In genomic region chr1:212477680-212478466, GRCh38 we compare ENCODE assay signal across 1 cellular context.
TF ChIP-seq lines count a peak whose summit lies in the region.

No MANE protein-coding gene starts in this region.

TF ChIP-seq in K562, 482 proteins besides CTCF, POLR2A, EP300 and RAD21 (continued from another document and continues in another):
- TF ChIP-seq HMGXB4 (CRISPR knock-in tag; IDR thresholded peaks at IDR 0.05), result 0 out of 2 replicates have a peak, but pooled peaks have one; percentile 39
- no peak for TF ChIP-seq SOX6 (IDR thresholded peaks at IDR 0.05)
- TF ChIP-seq, protein P1, sequence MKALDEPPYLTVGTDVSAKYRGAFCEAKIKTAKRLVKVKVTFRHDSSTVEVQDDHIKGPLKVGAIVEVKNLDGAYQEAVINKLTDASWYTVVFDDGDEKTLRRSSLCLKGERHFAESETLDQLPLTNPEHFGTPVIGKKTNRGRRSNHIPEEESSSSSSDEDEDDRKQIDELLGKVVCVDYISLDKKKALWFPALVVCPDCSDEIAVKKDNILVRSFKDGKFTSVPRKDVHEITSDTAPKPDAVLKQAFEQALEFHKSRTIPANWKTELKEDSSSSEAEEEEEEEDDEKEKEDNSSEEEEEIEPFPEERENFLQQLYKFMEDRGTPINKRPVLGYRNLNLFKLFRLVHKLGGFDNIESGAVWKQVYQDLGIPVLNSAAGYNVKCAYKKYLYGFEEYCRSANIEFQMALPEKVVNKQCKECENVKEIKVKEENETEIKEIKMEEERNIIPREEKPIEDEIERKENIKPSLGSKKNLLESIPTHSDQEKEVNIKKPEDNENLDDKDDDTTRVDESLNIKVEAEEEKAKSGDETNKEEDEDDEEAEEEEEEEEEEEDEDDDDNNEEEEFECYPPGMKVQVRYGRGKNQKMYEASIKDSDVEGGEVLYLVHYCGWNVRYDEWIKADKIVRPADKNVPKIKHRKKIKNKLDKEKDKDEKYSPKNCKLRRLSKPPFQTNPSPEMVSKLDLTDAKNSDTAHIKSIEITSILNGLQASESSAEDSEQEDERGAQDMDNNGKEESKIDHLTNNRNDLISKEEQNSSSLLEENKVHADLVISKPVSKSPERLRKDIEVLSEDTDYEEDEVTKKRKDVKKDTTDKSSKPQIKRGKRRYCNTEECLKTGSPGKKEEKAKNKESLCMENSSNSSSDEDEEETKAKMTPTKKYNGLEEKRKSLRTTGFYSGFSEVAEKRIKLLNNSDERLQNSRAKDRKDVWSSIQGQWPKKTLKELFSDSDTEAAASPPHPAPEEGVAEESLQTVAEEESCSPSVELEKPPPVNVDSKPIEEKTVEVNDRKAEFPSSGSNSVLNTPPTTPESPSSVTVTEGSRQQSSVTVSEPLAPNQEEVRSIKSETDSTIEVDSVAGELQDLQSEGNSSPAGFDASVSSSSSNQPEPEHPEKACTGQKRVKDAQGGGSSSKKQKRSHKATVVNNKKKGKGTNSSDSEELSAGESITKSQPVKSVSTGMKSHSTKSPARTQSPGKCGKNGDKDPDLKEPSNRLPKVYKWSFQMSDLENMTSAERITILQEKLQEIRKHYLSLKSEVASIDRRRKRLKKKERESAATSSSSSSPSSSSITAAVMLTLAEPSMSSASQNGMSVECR (CRISPR knock-in tag; IDR thresholded peaks at IDR 0.05), result no peak
- no peak for TF ChIP-seq NFE2 (IDR thresholded peaks at IDR 0.05; ENCODE audit: low read depth)
- TF ChIP-seq HNRNPL (IDR thresholded peaks at IDR 0.05; ENCODE audit: low read depth, low read length), result no peak
- TF ChIP-seq TBL1XR1 (IDR thresholded peaks at IDR 0.05; ENCODE audit: low read length in 2 of 2), result no peak
- TF ChIP-seq HSF4 (CRISPR knock-in tag; IDR thresholded peaks at IDR 0.05; ENCODE audit: borderline replicate concordance), result peak; percentile 97
- TF ChIP-seq ZSCAN29 (IDR thresholded peaks at IDR 0.05), result no peak
- TF ChIP-seq PCBP2 (IDR thresholded peaks at IDR 0.05; ENCODE audit: low read depth, low read length, poor library complexity, severe bottlenecking), result no peak
- TF ChIP-seq OTX1 (CRISPR knock-in tag; IDR thresholded peaks at IDR 0.05), result peak; percentile 93
- TF ChIP-seq KHSRP (IDR thresholded peaks at IDR 0.05), result no peak
- TF ChIP-seq SMAD2 (IDR thresholded peaks at IDR 0.05; ENCODE audit: low read depth, low read length), result no peak
- no peak for TF ChIP-seq MCM7 (IDR thresholded peaks at IDR 0.05)
- peak; percentile 100 for TF ChIP-seq DMBX1 (CRISPR knock-in tag; IDR thresholded peaks at IDR 0.05; ENCODE audit: borderline replicate concordance)
- TF ChIP-seq, protein P2, sequence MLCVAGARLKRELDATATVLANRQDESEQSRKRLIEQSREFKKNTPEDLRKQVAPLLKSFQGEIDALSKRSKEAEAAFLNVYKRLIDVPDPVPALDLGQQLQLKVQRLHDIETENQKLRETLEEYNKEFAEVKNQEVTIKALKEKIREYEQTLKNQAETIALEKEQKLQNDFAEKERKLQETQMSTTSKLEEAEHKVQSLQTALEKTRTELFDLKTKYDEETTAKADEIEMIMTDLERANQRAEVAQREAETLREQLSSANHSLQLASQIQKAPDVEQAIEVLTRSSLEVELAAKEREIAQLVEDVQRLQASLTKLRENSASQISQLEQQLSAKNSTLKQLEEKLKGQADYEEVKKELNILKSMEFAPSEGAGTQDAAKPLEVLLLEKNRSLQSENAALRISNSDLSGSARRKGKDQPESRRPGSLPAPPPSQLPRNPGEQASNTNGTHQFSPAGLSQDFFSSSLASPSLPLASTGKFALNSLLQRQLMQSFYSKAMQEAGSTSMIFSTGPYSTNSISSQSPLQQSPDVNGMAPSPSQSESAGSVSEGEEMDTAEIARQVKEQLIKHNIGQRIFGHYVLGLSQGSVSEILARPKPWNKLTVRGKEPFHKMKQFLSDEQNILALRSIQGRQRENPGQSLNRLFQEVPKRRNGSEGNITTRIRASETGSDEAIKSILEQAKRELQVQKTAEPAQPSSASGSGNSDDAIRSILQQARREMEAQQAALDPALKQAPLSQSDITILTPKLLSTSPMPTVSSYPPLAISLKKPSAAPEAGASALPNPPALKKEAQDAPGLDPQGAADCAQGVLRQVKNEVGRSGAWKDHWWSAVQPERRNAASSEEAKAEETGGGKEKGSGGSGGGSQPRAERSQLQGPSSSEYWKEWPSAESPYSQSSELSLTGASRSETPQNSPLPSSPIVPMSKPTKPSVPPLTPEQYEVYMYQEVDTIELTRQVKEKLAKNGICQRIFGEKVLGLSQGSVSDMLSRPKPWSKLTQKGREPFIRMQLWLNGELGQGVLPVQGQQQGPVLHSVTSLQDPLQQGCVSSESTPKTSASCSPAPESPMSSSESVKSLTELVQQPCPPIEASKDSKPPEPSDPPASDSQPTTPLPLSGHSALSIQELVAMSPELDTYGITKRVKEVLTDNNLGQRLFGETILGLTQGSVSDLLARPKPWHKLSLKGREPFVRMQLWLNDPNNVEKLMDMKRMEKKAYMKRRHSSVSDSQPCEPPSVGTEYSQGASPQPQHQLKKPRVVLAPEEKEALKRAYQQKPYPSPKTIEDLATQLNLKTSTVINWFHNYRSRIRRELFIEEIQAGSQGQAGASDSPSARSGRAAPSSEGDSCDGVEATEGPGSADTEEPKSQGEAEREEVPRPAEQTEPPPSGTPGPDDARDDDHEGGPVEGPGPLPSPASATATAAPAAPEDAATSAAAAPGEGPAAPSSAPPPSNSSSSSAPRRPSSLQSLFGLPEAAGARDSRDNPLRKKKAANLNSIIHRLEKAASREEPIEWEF (CRISPR knock-in tag; IDR thresholded peaks at IDR 0.05), result peak; percentile 99
- peak; percentile 83 for TF ChIP-seq ZNF324 (CRISPR knock-in tag; IDR thresholded peaks at IDR 0.05)
- no peak for TF ChIP-seq MYNN (IDR thresholded peaks at IDR 0.05)
- TF ChIP-seq MYNN (CRISPR knock-in tag; IDR thresholded peaks at IDR 0.05), result no peak
- TF ChIP-seq, protein P3, sequence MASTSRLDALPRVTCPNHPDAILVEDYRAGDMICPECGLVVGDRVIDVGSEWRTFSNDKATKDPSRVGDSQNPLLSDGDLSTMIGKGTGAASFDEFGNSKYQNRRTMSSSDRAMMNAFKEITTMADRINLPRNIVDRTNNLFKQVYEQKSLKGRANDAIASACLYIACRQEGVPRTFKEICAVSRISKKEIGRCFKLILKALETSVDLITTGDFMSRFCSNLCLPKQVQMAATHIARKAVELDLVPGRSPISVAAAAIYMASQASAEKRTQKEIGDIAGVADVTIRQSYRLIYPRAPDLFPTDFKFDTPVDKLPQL (IDR thresholded peaks at IDR 0.05; ENCODE audit: extremely low read depth, insufficient read length), result no peak
- no peak for TF ChIP-seq ZNF263 (CRISPR knock-in tag; IDR thresholded peaks at IDR 0.05; ENCODE audit: borderline replicate concordance)
- TF ChIP-seq POLR2AphosphoS5 (IDR thresholded peaks at IDR 0.05; ENCODE audit: control insufficient read depth, insufficient read depth, low read depth, low read length), result no peak
- no peak for TF ChIP-seq NR1H2 (CRISPR knock-in tag; IDR thresholded peaks at IDR 0.05)
- TF ChIP-seq POLR2G (IDR thresholded peaks at IDR 0.05; ENCODE audit: low read depth, low read length), result no peak
- TF ChIP-seq GTF2A2 (tag; IDR thresholded peaks at IDR 0.05), result peak; percentile 99
- TF ChIP-seq XRCC4 (IDR thresholded peaks at IDR 0.05; ENCODE audit: extremely low read depth, insufficient read depth, insufficient read length), result no peak
- TF ChIP-seq NKRF (IDR thresholded peaks at IDR 0.05; ENCODE audit: borderline replicate concordance), result no peak
- no peak for TF ChIP-seq U2AF2 (optimal IDR thresholded peaks at IDR 0.05; ENCODE audit: low read depth, low read length)
- no peak for TF ChIP-seq TAF1 (IDR thresholded peaks at IDR 0.05; ENCODE audit: control insufficient read depth, extremely low read depth, insufficient read depth, low read length, severe bottlenecking)
- no peak for TF ChIP-seq ZNF232 (CRISPR knock-in tag; IDR thresholded peaks at IDR 0.05)
- no peak for TF ChIP-seq MYBL2 (IDR thresholded peaks at IDR 0.05; ENCODE audit: low read depth)
- TF ChIP-seq MYBL2 (CRISPR knock-in tag; IDR thresholded peaks at IDR 0.05; ENCODE audit: borderline replicate concordance), result no peak
- no peak for TF ChIP-seq MAX (CRISPR knock-in tag; IDR thresholded peaks at IDR 0.05)
- TF ChIP-seq, protein P4, sequence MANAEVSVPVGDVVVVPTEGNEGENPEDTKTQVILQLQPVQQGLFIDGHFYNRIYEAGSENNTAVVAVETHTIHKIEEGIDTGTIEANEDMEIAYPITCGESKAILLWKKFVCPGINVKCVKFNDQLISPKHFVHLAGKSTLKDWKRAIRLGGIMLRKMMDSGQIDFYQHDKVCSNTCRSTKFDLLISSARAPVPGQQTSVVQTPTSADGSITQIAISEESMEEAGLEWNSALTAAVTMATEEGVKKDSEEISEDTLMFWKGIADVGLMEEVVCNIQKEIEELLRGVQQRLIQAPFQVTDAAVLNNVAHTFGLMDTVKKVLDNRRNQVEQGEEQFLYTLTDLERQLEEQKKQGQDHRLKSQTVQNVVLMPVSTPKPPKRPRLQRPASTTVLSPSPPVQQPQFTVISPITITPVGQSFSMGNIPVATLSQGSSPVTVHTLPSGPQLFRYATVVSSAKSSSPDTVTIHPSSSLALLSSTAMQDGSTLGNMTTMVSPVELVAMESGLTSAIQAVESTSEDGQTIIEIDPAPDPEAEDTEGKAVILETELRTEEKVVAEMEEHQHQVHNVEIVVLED (CRISPR knock-in tag; IDR thresholded peaks at IDR 0.05), result peak; percentile 82
- no peak for TF ChIP-seq PHF8 (IDR thresholded peaks at IDR 0.05; ENCODE audit: borderline replicate concordance, low read length)
- peak; percentile 72 for TF ChIP-seq NFIX (CRISPR knock-in tag; IDR thresholded peaks at IDR 0.05; ENCODE audit: low read depth)
- TF ChIP-seq CCAR2 (IDR thresholded peaks at IDR 0.05; ENCODE audit: low read depth, low read length), result no peak
- TF ChIP-seq BACH1 (tag; IDR thresholded peaks at IDR 0.05), result peak; percentile 97
- TF ChIP-seq CEBPG (CRISPR knock-in tag; IDR thresholded peaks at IDR 0.05), result no peak
- TF ChIP-seq CEBPG (tag; conservative IDR thresholded peaks at IDR 0.05 in 1 of 2, IDR thresholded peaks at IDR 0.05 in 1 of 2), result peak; percentile 53 to 82; a peak in 3 of 4 replicates
- no peak for TF ChIP-seq FOXJ3 (CRISPR knock-in tag; IDR thresholded peaks at IDR 0.05)
- no peak for TF ChIP-seq ZNF511 (CRISPR knock-in tag; IDR thresholded peaks at IDR 0.05)
- no peak for TF ChIP-seq RBM17 (IDR thresholded peaks at IDR 0.05; ENCODE audit: borderline replicate concordance, low read depth, low read length)
- no peak for TF ChIP-seq DNMT1 (IDR thresholded peaks at IDR 0.05)
- no peak for TF ChIP-seq POLR2B (IDR thresholded peaks at IDR 0.05; ENCODE audit: low read depth, partially characterized antibody)
- TF ChIP-seq ZNF212 (CRISPR knock-in tag; IDR thresholded peaks at IDR 0.05), result peak; percentile 96
- no peak for TF ChIP-seq ZBTB7A (IDR thresholded peaks at IDR 0.05; ENCODE audit: borderline replicate concordance, control insufficient read depth, low read depth, low read length)
- TF ChIP-seq, protein P5, sequence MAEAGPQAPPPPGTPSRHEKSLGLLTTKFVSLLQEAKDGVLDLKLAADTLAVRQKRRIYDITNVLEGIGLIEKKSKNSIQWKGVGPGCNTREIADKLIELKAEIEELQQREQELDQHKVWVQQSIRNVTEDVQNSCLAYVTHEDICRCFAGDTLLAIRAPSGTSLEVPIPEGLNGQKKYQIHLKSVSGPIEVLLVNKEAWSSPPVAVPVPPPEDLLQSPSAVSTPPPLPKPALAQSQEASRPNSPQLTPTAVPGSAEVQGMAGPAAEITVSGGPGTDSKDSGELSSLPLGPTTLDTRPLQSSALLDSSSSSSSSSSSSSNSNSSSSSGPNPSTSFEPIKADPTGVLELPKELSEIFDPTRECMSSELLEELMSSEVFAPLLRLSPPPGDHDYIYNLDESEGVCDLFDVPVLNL (CRISPR knock-in tag; IDR thresholded peaks at IDR 0.05; ENCODE audit: low read depth), result no peak
- peak; percentile 96 for TF ChIP-seq ZBTB17 (CRISPR knock-in tag; IDR thresholded peaks at IDR 0.05)
- TF ChIP-seq TGIF2 (CRISPR knock-in tag; IDR thresholded peaks at IDR 0.05), result no peak
- no peak for TF ChIP-seq ETV5 (CRISPR knock-in tag; IDR thresholded peaks at IDR 0.05; ENCODE audit: low read depth)
- TF ChIP-seq CC2D1A (IDR thresholded peaks at IDR 0.05), result no peak
- peak; percentile 98 for TF ChIP-seq PTTG1 (tag; IDR thresholded peaks at IDR 0.05; ENCODE audit: low read depth)
- TF ChIP-seq USF2 (CRISPR knock-in tag; IDR thresholded peaks at IDR 0.05), result no peak
